In genomic region chr6:41073203-41073967, GRCh38 we compare ENCODE assay signal across 8 cellular contexts. TPM values are rescaled to one million over a fixed set of nuclear protein-coding genes. Genes with fewer than 3 reads are reported as not detected.
DNase-seq lines count a peak whose midpoint lies in the region; ATAC-seq and TF ChIP-seq lines count a peak whose summit lies in the region.

No MANE protein-coding gene starts in this region.

- DNase-seq in AG08395 (ENCODE audit: low spot score) (peak; percentile 55), NCI-H460 (ENCODE audit: extremely low read depth, low read depth) (peak; percentile 63), choroid plexus epithelial cell (ENCODE audit: low read depth) (peak; percentile 82), left kidney (ENCODE audit: low read depth, low spot score) (peak; percentile 97)
- peak; percentile 78 to 81 for DNase-seq in activated CD4-positive, alpha-beta T cell treated with anti-CD3 and anti-CD28 coated beads for 4 hours
- peak; percentile 65 to 71 for DNase-seq in stimulated activated CD4-positive, alpha-beta T cell treated with anti-CD3 and anti-CD28 coated beads, Interleukin-1b, Interleukin-23, amount 100 ng/mL, for 4 hours (ENCODE audit: low read depth in 2 of 2)

- ATAC-seq in GM18907 (IDR thresholded peaks at IDR 0.05; ENCODE audit: unreplicated experiment) (peak; percentile 32), HG03175 (IDR thresholded peaks at IDR 0.05; ENCODE audit: unreplicated experiment) (peak; percentile 32)

- H3K4me3 ChIP-seq in choroid plexus epithelial cell (ENCODE audit: low read depth, low read length): peak overlapping the region; percentile 84

- no peak for TF ChIP-seq CTCF in choroid plexus epithelial cell (conservative IDR thresholded peaks at IDR 0.05; ENCODE audit: low read depth, low read length)

RNA-seq across cellular contexts. Expression of gene NFYA, which starts 0.6 kb away (rescaled TPM):
- 11.8 and 13.6 TPM in 2 replicates for total RNA-seq in NCI-H460 (2014; rRNA removed; shearing (Covaris generic))
- polyA plus RNA-seq in NCI-H460 (2014; cell fraction: nucleus; rRNA removed): 13.6 and 17.5 TPM in 2 replicates

RNA-seq across cellular contexts. Expression of gene OARD1, which starts 1.2 kb away (rescaled TPM):
- 17.1 and 22.6 TPM in 2 replicates for total RNA-seq in NCI-H460 (2014; rRNA removed; shearing (Covaris generic))
- 6.9 and 10.4 TPM in 2 replicates for polyA plus RNA-seq in NCI-H460 (2014; cell fraction: nucleus; rRNA removed)

RNA-seq across cellular contexts. Expression of gene APOBEC2, which starts 20.4 kb away (rescaled TPM):
- not detected in 2 replicates for total RNA-seq in NCI-H460 (2014; rRNA removed; shearing (Covaris generic))
- polyA plus RNA-seq in NCI-H460 (2014; cell fraction: nucleus; rRNA removed): not detected in 2 replicates

RNA-seq across cellular contexts. Expression of gene TSPO2, which starts 31.1 kb away (rescaled TPM):
- not detected in 2 replicates for total RNA-seq in NCI-H460 (2014; rRNA removed; shearing (Covaris generic))
- not detected in 2 replicates for polyA plus RNA-seq in NCI-H460 (2014; cell fraction: nucleus; rRNA removed)

RNA-seq across cellular contexts. Expression of gene UNC5CL, which starts 34.4 kb away (rescaled TPM):
- total RNA-seq in NCI-H460 (2014; rRNA removed; shearing (Covaris generic)): 0.10 TPM in 1 of 2 replicates, not detected in the other
- 0.43 and 0.58 TPM in 2 replicates for polyA plus RNA-seq in NCI-H460 (2014; cell fraction: nucleus; rRNA removed)

Comparison
In these comparisons a context has a peak if more than half of its experiments do, and no peak if none do; other contexts are left out.
1. Peak in every context shown above with its lines: DNase-seq, ATAC-seq and H3K4me3 ChIP-seq.